Comparison of ENCODE assay signal across 1 cellular context in genomic region chr15:79924379-79924778, GRCh38.
TF ChIP-seq lines count a peak whose summit lies in the region.

No MANE protein-coding gene starts in this region.

TF ChIP-seq in WTC11, 78 proteins besides CTCF, POLR2A, EP300 and RAD21 (continued from another document):
- TF ChIP-seq CDX4 (CRISPR knock-in tag; IDR thresholded peaks at IDR 0.05; ENCODE audit: borderline replicate concordance) (no peak), ZNF219 (CRISPR knock-in tag; IDR thresholded peaks at IDR 0.05; ENCODE audit: borderline replicate concordance) (no peak), ERG (CRISPR knock-in tag; IDR thresholded peaks at IDR 0.05) (no peak)
